In genomic region chr1:159211331-159212136, GRCh38 we compare ENCODE assay signal across 8 cellular contexts. TPM values are rescaled to one million over a fixed set of nuclear protein-coding genes. Genes with fewer than 3 reads are reported as not detected.
DNase-seq lines count a peak whose midpoint lies in the region; ATAC-seq and TF ChIP-seq lines count a peak whose summit lies in the region.

No MANE protein-coding gene starts in this region.

- peak in 8 of 10 experiments; percentile 4 to 49 (median 24) for DNase-seq in CD4-positive, alpha-beta T cell
- DNase-seq in H4 (ENCODE audit: low spot score) (peak; percentile 21), PC-9 (peak in 1 of 2 experiments; percentile 25), iPS-NIHi11 (ENCODE audit: low spot score) (peak; percentile 68)
- peak; percentile 52 for DNase-seq in activated naive CD4-positive, alpha-beta T cell treated with anti-CD3 and anti-CD28 coated beads, Interleukin-2, amount 50 U/mL, for 16 hours
- DNase-seq in stimulated activated CD4-positive, alpha-beta T cell treated with anti-CD3 and anti-CD28 coated beads, Interleukin-2, amount 100 ng/mL, for 48 hours = peak; percentile 52 to 55

- no peak overlapping the region for H3K4me3 ChIP-seq in PC-9

- peaks cover 82% of the 10 kb centered on the region for H3K27me3 Mint-ChIP-seq in CD4-positive, alpha-beta T cell

- H3K9me3 ChIP-seq in CD4-positive, alpha-beta T cell (ENCODE audit: control insufficient read depth, low read length) = no peaks in the 10 kb centered on the region
- no peaks in the 10 kb centered on the region for H3K9me3 ChIP-seq in PC-9 (ENCODE audit: insufficient read depth, low read depth)

- peak; percentile 77 for TF ChIP-seq CTCF in CD4-positive, alpha-beta T cell (IDR thresholded peaks at IDR 0.05)
- TF ChIP-seq CTCF in PC-9 (conservative IDR thresholded peaks at IDR 0.05) = peak; percentile 87

- no peaks in the 10 kb centered on the region for H3K9me3 Mint-ChIP-seq in CD4-positive, alpha-beta T cell

- no peak overlapping the region for H3K27ac Mint-ChIP-seq in CD4-positive, alpha-beta T cell

- no peaks in the 10 kb centered on the region for H3K4me1 ChIP-seq in PC-9 (replicated peaks; ENCODE audit: insufficient read depth)

- no peaks in the 10 kb centered on the region for H3K9me2 ChIP-seq in PC-9 (ENCODE audit: insufficient read depth)

- intact Hi-C loops in CD4-positive, alpha-beta T cell (cut with DNase I, micrococcal nuclease) = loop anchor here (1.0 to 10.0 kb wide), 4 partner anchors 79 to 1009 kb away; no protein-coding TSS in a partner anchor
- intact Hi-C loops in PC-9 (cut with micrococcal nuclease; ENCODE audit: unreplicated experiment) = loop anchor here (1.0 to 10.0 kb wide), 4 partner anchors 50 to 679 kb away; partner anchors contain the start of gene DUSP23

- ATAC-seq in CD4-positive, alpha-beta T cell (ENCODE audit: poor library complexity) = no peak
- ATAC-seq in HG03108 (IDR thresholded peaks at IDR 0.05; ENCODE audit: unreplicated experiment) (no peak), HG03175 (IDR thresholded peaks at IDR 0.05; ENCODE audit: unreplicated experiment) (no peak)

- no peaks in the 10 kb centered on the region for H3K36me3 Mint-ChIP-seq in CD4-positive, alpha-beta T cell (ENCODE audit: low read depth)

- no peak overlapping the region for H3K4me2 ChIP-seq in PC-9

- H3K27ac ChIP-seq in CD4-positive, alpha-beta T cell (ENCODE audit: low read depth, low read length) = no peak overlapping the region
- no peak overlapping the region for H3K27ac ChIP-seq in PC-9

- no peaks in the 10 kb centered on the region for H3F3A ChIP-seq in PC-9 (ENCODE audit: insufficient read depth, low read depth)

- peaks cover 18% of the 10 kb centered on the region for H3K27me3 ChIP-seq in CD4-positive, alpha-beta T cell (ENCODE audit: control insufficient read depth, insufficient read depth, low read length)
- peaks cover 54% of the 10 kb centered on the region for H3K27me3 ChIP-seq in PC-9 (ENCODE audit: insufficient read depth, low read depth)

- no TSS peak for BruUV-seq in PC-9 (replicated peaks; lab: Mats Ljungman, UMichigan)

- CTCF ChIA-PET in CD4-positive, alpha-beta T cell (lab: Charles Lee) = interaction anchor here (1.3 kb wide), 1 partner anchor 79 kb away, joined by 4 read pairs; no protein-coding TSS in a partner anchor
- CTCF ChIA-PET in PC-9 (lab: Charles Lee) = no interaction called here

- H2AFZ ChIP-seq in PC-9 = no peak overlapping the region

- H4K20me1 ChIP-seq in PC-9 (ENCODE audit: insufficient read depth) = no peaks in the 10 kb centered on the region

- no peaks in the 10 kb centered on the region for H3K36me3 ChIP-seq in PC-9 (ENCODE audit: low read depth)

- H3K79me2 ChIP-seq in PC-9 (ENCODE audit: low read depth) = no peaks in the 10 kb centered on the region

- POLR2A ChIA-PET in CD4-positive, alpha-beta T cell (lab: Charles Lee) = no interaction called here
- POLR2A ChIA-PET in PC-9 (lab: Charles Lee; ENCODE audit: unreplicated experiment) = interaction anchor here (0.6 kb wide), 1 partner anchor 1729 kb away, joined by 3 read pairs; no protein-coding TSS in a partner anchor

- no peaks in the 10 kb centered on the region for H3K4me1 Mint-ChIP-seq in CD4-positive, alpha-beta T cell (ENCODE audit: low read depth)

- no peak overlapping the region for H3K4me3 Mint-ChIP-seq in CD4-positive, alpha-beta T cell

RNA-seq across cellular contexts. Expression of gene ACKR1, which starts 6.9 kb away (rescaled TPM):
- total RNA-seq in CD4-positive, alpha-beta T cell = not detected
- total RNA-seq in H4 (2014; rRNA removed; shearing (Covaris generic)) = not detected in 2 replicates
- total RNA-seq in PC-9 (2021) = not detected in 2 replicates

RNA-seq across cellular contexts. Expression of gene CADM3, which starts 40.1 kb away (rescaled TPM):
- not detected for total RNA-seq in CD4-positive, alpha-beta T cell
- 6.4 and 10.1 TPM in 2 replicates for total RNA-seq in H4 (2014; rRNA removed; shearing (Covaris generic))
- not detected in 2 replicates for total RNA-seq in PC-9 (2021)
